Comparison of ENCODE assay signal across 8 cellular contexts in genomic region chr15:79769081-79769481, GRCh38.
DNase-seq lines count a peak whose midpoint lies in the region; ATAC-seq and FAIRE-seq lines count a peak whose summit lies in the region.

No MANE protein-coding gene starts in this region.

- H3K27me3 Mint-ChIP-seq in activated CD4-positive, alpha-beta memory T cell treated with anti-CD3 and anti-CD28 coated beads for 36 hours = peaks cover 2% of the 10 kb centered on the region
- peaks cover 13% of the 10 kb centered on the region for H3K27me3 Mint-ChIP-seq in activated CD4-positive, alpha-beta memory T cell treated with anti-CD3 and anti-CD28 coated beads, Interleukin-2, amount 10 ng/mL, durations not matched to agents 7 days and 5 days

- H3K4me3 ChIP-seq in small intestine (ENCODE audit: low read depth in 1 of 2, low read length in 2 of 2) = no peak overlapping the region

- ATAC-seq in GM18519 (IDR thresholded peaks at IDR 0.05; ENCODE audit: low FRiP score, unreplicated experiment) (no peak), HG02870 (IDR thresholded peaks at IDR 0.05; ENCODE audit: unreplicated experiment) (no peak)

- no peaks in the 10 kb centered on the region for H3K9me3 Mint-ChIP-seq in activated CD4-positive, alpha-beta memory T cell treated with anti-CD3 and anti-CD28 coated beads for 36 hours
- H3K9me3 Mint-ChIP-seq in activated CD4-positive, alpha-beta memory T cell treated with anti-CD3 and anti-CD28 coated beads, Interleukin-2, amount 10 ng/mL, durations not matched to agents 7 days and 5 days = no peaks in the 10 kb centered on the region

- no peak overlapping the region for H3K27ac Mint-ChIP-seq in activated CD4-positive, alpha-beta memory T cell treated with anti-CD3 and anti-CD28 coated beads for 36 hours
- no peak overlapping the region for H3K27ac Mint-ChIP-seq in activated CD4-positive, alpha-beta memory T cell treated with anti-CD3 and anti-CD28 coated beads, Interleukin-2, amount 10 ng/mL, durations not matched to agents 7 days and 5 days

- H3K36me3 Mint-ChIP-seq in activated CD4-positive, alpha-beta memory T cell treated with anti-CD3 and anti-CD28 coated beads for 36 hours = no peaks in the 10 kb centered on the region
- H3K36me3 Mint-ChIP-seq in activated CD4-positive, alpha-beta memory T cell treated with anti-CD3 and anti-CD28 coated beads, Interleukin-2, amount 10 ng/mL, durations not matched to agents 7 days and 5 days (ENCODE audit: low read depth) = no peaks in the 10 kb centered on the region

- H3K27me3 ChIP-seq in small intestine (ENCODE audit: control insufficient read depth in 2 of 2, insufficient read depth in 2 of 2, low read length in 2 of 2) = no peaks in the 10 kb centered on the region

- no peaks in the 10 kb centered on the region for H3K4me1 Mint-ChIP-seq in activated CD4-positive, alpha-beta memory T cell treated with anti-CD3 and anti-CD28 coated beads for 36 hours (ENCODE audit: low read depth)
- no peaks in the 10 kb centered on the region for H3K4me1 Mint-ChIP-seq in activated CD4-positive, alpha-beta memory T cell treated with anti-CD3 and anti-CD28 coated beads, Interleukin-2, amount 10 ng/mL, durations not matched to agents 7 days and 5 days

- H3K4me3 Mint-ChIP-seq in activated CD4-positive, alpha-beta memory T cell treated with anti-CD3 and anti-CD28 coated beads for 36 hours = no peak overlapping the region
- H3K4me3 Mint-ChIP-seq in activated CD4-positive, alpha-beta memory T cell treated with anti-CD3 and anti-CD28 coated beads, Interleukin-2, amount 10 ng/mL, durations not matched to agents 7 days and 5 days = no peak overlapping the region

- no peaks in the 10 kb centered on the region for H3K9me3 ChIP-seq in small intestine (ENCODE audit: control insufficient read depth, low read depth)

- WGBS in small intestine, 3 donors = 47 to 65% (median 47%) methylated on average over 4 of the region's 4 CpGs

- CTCF ChIA-PET in activated CD4-positive, alpha-beta memory T cell treated with anti-CD3 and anti-CD28 coated beads for 36 hours (lab: Charles Lee) = interaction anchor here (1.9 kb wide), 1 partner anchor 80 kb away, joined by 7 read pairs; no protein-coding TSS in a partner anchor
- CTCF ChIA-PET in activated CD4-positive, alpha-beta memory T cell treated with anti-CD3 and anti-CD28 coated beads, Interleukin-2, amount 10 ng/mL, durations not matched to agents 7 days and 5 days (lab: Charles Lee) = interaction anchor here (2.3 kb wide), 1 partner anchor 85 kb away, joined by 11 read pairs; no protein-coding TSS in a partner anchor

- POLR2A ChIA-PET in activated CD4-positive, alpha-beta memory T cell treated with anti-CD3 and anti-CD28 coated beads for 36 hours (lab: Charles Lee) = no interaction called here
- POLR2A ChIA-PET in activated CD4-positive, alpha-beta memory T cell treated with anti-CD3 and anti-CD28 coated beads, Interleukin-2, amount 10 ng/mL, durations not matched to agents 7 days and 5 days (lab: Charles Lee) = no interaction called here

- H3K36me3 ChIP-seq in small intestine (ENCODE audit: control insufficient read depth in 2 of 2, insufficient read depth in 2 of 2, low read length in 2 of 2) = no peaks in the 10 kb centered on the region

- DNase-seq in activated CD4-positive, alpha-beta memory T cell treated with anti-CD3 and anti-CD28 coated beads for 36 hours = peak; percentile 10
- DNase-seq in activated CD4-positive, alpha-beta memory T cell treated with anti-CD3 and anti-CD28 coated beads, Interleukin-2, amount 10 ng/mL, durations not matched to agents 7 days and 5 days = no peak
- peak; percentile 52 for DNase-seq in NAMALWA (ENCODE audit: low spot score)
- DNase-seq in cerebellar cortex (ENCODE audit: low spot score) = peak; percentile 35
- DNase-seq in small intestine = peak; percentile 2
- DNase-seq in NK-92 treated with Interleukin-12 subunit alpha and Interleukin-12 subunit beta, amount 100 ng/mL, for 24 hours (lab: John Stamatoyannopoulos, UW) = no peak

- intact Hi-C loops in activated CD4-positive, alpha-beta memory T cell treated with anti-CD3 and anti-CD28 coated beads for 36 hours (cut with micrococcal nuclease) = loop anchor here (2.0 kb wide), 1 partner anchor 224 kb away; no protein-coding TSS in a partner anchor

- FAIRE-seq in small intestine (lab: Jason Lieb, UNC) = no peak

- H3K27ac ChIP-seq in small intestine (ENCODE audit: low read depth in 1 of 2, low read length in 1 of 2) = no peak overlapping the region

- H3K4me1 ChIP-seq in small intestine (ENCODE audit: control insufficient read depth in 2 of 2, insufficient read depth in 1 of 2, low read depth in 1 of 2, low read length in 1 of 2) = no peaks in the 10 kb centered on the region

Comparison
In these comparisons a context has a peak if more than half of its experiments do, and no peak if none do; other contexts are left out.
1. DNase-seq: peak in activated CD4-positive, alpha-beta memory T cell treated with anti-CD3 and anti-CD28 coated beads for 36 hours (single experiment), NAMALWA (single experiment), cerebellar cortex (single experiment) and small intestine (single experiment); none in activated CD4-positive, alpha-beta memory T cell treated with anti-CD3 and anti-CD28 coated beads, Interleukin-2, amount 10 ng/mL, durations not matched to agents 7 days and 5 days (single experiment) and NK-92 treated with Interleukin-12 subunit alpha and Interleukin-12 subunit beta, amount 100 ng/mL, for 24 hours (single experiment).